19 cellular contexts compared by ENCODE assay signal in genomic region chr7:124489925-124490324, GRCh38.
DNase-seq lines count a peak whose midpoint lies in the region; ATAC-seq and TF ChIP-seq lines count a peak whose summit lies in the region.
"Had no signal": no experiment of that assay in that cellular context is flagged by ENCODE, and none has a peak within 500 bp of the region (broad histone marks: within the 10 kb centered on the region; RNA-seq: fewer than 3 reads in every experiment).

No MANE protein-coding gene starts in this region.

- H3K27me3 Mint-ChIP-seq in activated T-cell treated with anti-CD3 and anti-CD28 coated beads, Interleukin-2, amount 50 U/mL, for 72 hours (ENCODE audit: low read depth) = no peaks in the 10 kb centered on the region
- no peaks in the 10 kb centered on the region for H3K27me3 Mint-ChIP-seq in Calu3 (ENCODE audit: unreplicated experiment)
- H3K27me3 Mint-ChIP-seq: CD4-positive, alpha-beta T cell had no signal

- no peaks in the 10 kb centered on the region for H3K4me1 Mint-ChIP-seq in activated T-cell treated with anti-CD3 and anti-CD28 coated beads, Interleukin-2, amount 50 U/mL, for 72 hours (ENCODE audit: low read depth)
- H3K4me1 Mint-ChIP-seq in Calu3 (ENCODE audit: low read depth, unreplicated experiment) = peaks cover 17% of the 10 kb centered on the region

- no peak overlapping the region for H2AFZ ChIP-seq in hepatocyte

- H3K4me3 Mint-ChIP-seq in activated T-cell treated with anti-CD3 and anti-CD28 coated beads, Interleukin-2, amount 50 U/mL, for 72 hours = no peak overlapping the region
- no peak overlapping the region for H3K4me3 Mint-ChIP-seq in Calu3 (ENCODE audit: low read depth, unreplicated experiment)
- H3K4me3 Mint-ChIP-seq: CD4-positive, alpha-beta T cell had no signal

- peaks cover 1 to 5% of the 10 kb centered on the region in 2 donors for H3K9me3 Mint-ChIP-seq in activated T-cell treated with anti-CD3 and anti-CD28 coated beads, Interleukin-2, amount 50 U/mL, for 72 hours
- H3K9me3 Mint-ChIP-seq in Calu3 (ENCODE audit: low read depth, unreplicated experiment) = no peaks in the 10 kb centered on the region

- H3K27me3 ChIP-seq in BE2C = no peaks in the 10 kb centered on the region
- H3K27me3 ChIP-seq in hepatocyte = no peaks in the 10 kb centered on the region
- H3K27me3 ChIP-seq: esophagus muscularis mucosa had no signal

- no peak overlapping the region for H3K27ac ChIP-seq in hepatocyte
- H3K27ac ChIP-seq: cardiac muscle cell, esophagus muscularis mucosa had no signal

- H3K36me3 ChIP-seq in BE2C = no peaks in the 10 kb centered on the region
- no peaks in the 10 kb centered on the region for H3K36me3 ChIP-seq in hepatocyte (replicated peaks; ENCODE audit: insufficient read depth, low read depth)
- H3K36me3 ChIP-seq: cardiac muscle cell, esophagus muscularis mucosa, HAP-1 had no signal

- intact Hi-C loops in Calu3 (cut with micrococcal nuclease; ENCODE audit: unreplicated experiment) = no loop called here

- H3K4me3 ChIP-seq in BE2C (ENCODE audit: low read depth, low read length) = peak overlapping the region; percentile 19; the same call in 1 of the 2 replicates
- H3K4me3 ChIP-seq in hepatocyte = no peak overlapping the region
- H3K4me3 ChIP-seq: cardiac muscle cell, esophagus muscularis mucosa, HAP-1, lung had no signal

- H3K9me2 ChIP-seq in hepatocyte (replicated peaks; ENCODE audit: insufficient read depth) = no peaks in the 10 kb centered on the region

- H3K27ac Mint-ChIP-seq in activated T-cell treated with anti-CD3 and anti-CD28 coated beads, Interleukin-2, amount 50 U/mL, for 72 hours = no peak overlapping the region
- H3K27ac Mint-ChIP-seq in Calu3 (ENCODE audit: unreplicated experiment) = no peak overlapping the region
- H3K27ac Mint-ChIP-seq: CD4-positive, alpha-beta T cell had no signal

- no peaks in the 10 kb centered on the region for H3K79me2 ChIP-seq in hepatocyte

- H3K4me2 ChIP-seq in hepatocyte = peak overlapping the region; percentile 41

- no peaks in the 10 kb centered on the region for H4K20me1 ChIP-seq in hepatocyte (ENCODE audit: insufficient read depth, poor library complexity, severe bottlenecking)

- no peak for ATAC-seq in activated T-cell treated with anti-CD3 and anti-CD28 coated beads, Interleukin-2, amount 50 U/mL, for 72 hours (replicated peaks in 1 of 2)
- no peak for ATAC-seq in GM21723 (IDR thresholded peaks at IDR 0.05; ENCODE audit: unreplicated experiment)

- 9% methylated on average over 3 of the region's 3 CpGs for WGBS in hepatocyte (ENCODE audit: low lambda C conversion rate, missing lambda C conversion rate)

- TF ChIP-seq CTCF in BE2C (IDR thresholded peaks at IDR 0.05; ENCODE audit: low read depth, low read length) (no peak), hepatocyte (IDR thresholded peaks at IDR 0.05; ENCODE audit: poor library complexity) (no peak), Calu3 (IDR thresholded peaks at IDR 0.05; ENCODE audit: unreplicated experiment) (no peak)

- CTCF ChIA-PET in Calu3 (lab: Charles Lee) = interaction anchor here (0.6 to 0.7 kb wide), 2 partner anchors 42 to 115 kb away, joined by 3 read pairs; no protein-coding TSS in a partner anchor

- H3K4me1 ChIP-seq in BE2C (no peaks in the 10 kb centered on the region), hepatocyte (ENCODE audit: insufficient read depth) (no peaks in the 10 kb centered on the region)
- H3K4me1 ChIP-seq: esophagus muscularis mucosa had no signal

- no TSS peak for BruUV-seq in Calu3 (replicated peaks; lab: Mats Ljungman, UMichigan)

- DNase-seq in BE2C (no peak), NCI-H1092 (lab: John Stamatoyannopoulos, UW) (peak; percentile 3), NCI-H526 treated with DMSO at 0.1 percent for 48 hours (lab: John Stamatoyannopoulos, UW) (peak; percentile 93), hepatocyte (ENCODE audit: low spot score) (no peak), NCI-H2171 (lab: John Stamatoyannopoulos, UW) (no peak), Calu3 (no peak)
- no peak for DNase-seq in activated T-cell treated with anti-CD3 and anti-CD28 coated beads, Interleukin-2, amount 50 U/mL, for 72 hours
- DNase-seq: activated CD4-positive, alpha-beta T cell treated with anti-CD3 and anti-CD28 coated beads for 4 hours; activated effector memory CD4-positive, alpha-beta T cell treated with anti-CD3 and anti-CD28 coated beads, Interleukin-2, amount 50 U/mL, for 16 hours; CD4-positive, alpha-beta T cell; EL; small intestine; stimulated activated CD4-positive, alpha-beta T cell treated with anti-CD3 and anti-CD28 coated beads, Interleukin-4, amount 100 ng/mL, for 1 hour; SW 1271 had no signal

- H3K9me3 ChIP-seq in BE2C (no peaks in the 10 kb centered on the region), hepatocyte (ENCODE audit: low read depth) (no peaks in the 10 kb centered on the region)
- H3K9me3 ChIP-seq: esophagus muscularis mucosa, HAP-1 had no signal

- no peaks in the 10 kb centered on the region for H3K36me3 Mint-ChIP-seq in activated T-cell treated with anti-CD3 and anti-CD28 coated beads, Interleukin-2, amount 50 U/mL, for 72 hours (ENCODE audit: insufficient read depth in 2 of 2)
- H3K36me3 Mint-ChIP-seq in Calu3 (ENCODE audit: insufficient read depth, unreplicated experiment) = no peaks in the 10 kb centered on the region

Comparison
In these comparisons a context has a peak if more than half of its experiments do, and no peak if none do; other contexts are left out.
1. DNase-seq: peak in NCI-H1092 (single experiment) and NCI-H526 treated with DMSO at 0.1 percent for 48 hours (single experiment); none in BE2C (single experiment), hepatocyte (single experiment), NCI-H2171 (single experiment), activated T-cell treated with anti-CD3 and anti-CD28 coated beads, Interleukin-2, amount 50 U/mL, for 72 hours (0 of 2) and Calu3 (single experiment).